In genomic region chr6:146582857-146583256, GRCh38 we compare ENCODE assay signal across 15 cellular contexts. TPM values are rescaled to one million over a fixed set of nuclear protein-coding genes. Genes with fewer than 3 reads are reported as not detected.
DNase-seq lines count a peak whose midpoint lies in the region; ATAC-seq and TF ChIP-seq lines count a peak whose summit lies in the region.
"Had no signal": no experiment of that assay in that cellular context is flagged by ENCODE, and none has a peak within 500 bp of the region (broad histone marks: within the 10 kb centered on the region; RNA-seq: fewer than 3 reads in every experiment).

No MANE protein-coding gene starts in this region.

- H3K27me3 Mint-ChIP-seq in activated CD8-positive, alpha-beta T cell treated with anti-CD3 and anti-CD28 coated beads, Interleukin-2, amount 10 ng/mL, durations not matched to agents 7 days and 5 days (ENCODE audit: low read depth), result no peaks in the 10 kb centered on the region
- H3K27me3 Mint-ChIP-seq: B cell; central memory CD8-positive, alpha-beta T cell had no signal

- POLR2A ChIA-PET in activated CD8-positive, alpha-beta T cell treated with anti-CD3 and anti-CD28 coated beads, Interleukin-2, amount 10 ng/mL, durations not matched to agents 7 days and 5 days (lab: Charles Lee), result no interaction called here

- no peaks in the 10 kb centered on the region for H3K4me1 Mint-ChIP-seq in activated CD8-positive, alpha-beta T cell treated with anti-CD3 and anti-CD28 coated beads, Interleukin-2, amount 10 ng/mL, durations not matched to agents 7 days and 5 days (ENCODE audit: low read depth)
- H3K4me1 Mint-ChIP-seq: B cell; central memory CD8-positive, alpha-beta T cell had no signal

- no peaks in the 10 kb centered on the region for H3K4me1 ChIP-seq in lower lobe of right lung
- H3K4me1 ChIP-seq: esophagus muscularis mucosa had no signal

- no peak for TF ChIP-seq POLR2A in NB4 (IDR thresholded peaks at IDR 0.05; ENCODE audit: extremely low read depth, insufficient read length)

- ATAC-seq in lower lobe of right lung (peak; percentile 41 to 51), GM21576 (IDR thresholded peaks at IDR 0.05; ENCODE audit: unreplicated experiment) (no peak), HG02884 (IDR thresholded peaks at IDR 0.05; ENCODE audit: unreplicated experiment) (no peak)
- ATAC-seq in activated CD8-positive, alpha-beta T cell treated with anti-CD3 and anti-CD28 coated beads, Interleukin-2, amount 10 ng/mL, durations not matched to agents 7 days and 5 days, result no peak

- H3K4me3 Mint-ChIP-seq in activated CD8-positive, alpha-beta T cell treated with anti-CD3 and anti-CD28 coated beads, Interleukin-2, amount 10 ng/mL, durations not matched to agents 7 days and 5 days, result no peak overlapping the region
- H3K4me3 Mint-ChIP-seq: activated T-helper 1 cell treated with anti-CD3 and anti-CD28 coated beads, Interleukin-12 subunit alpha, Interleukin-12 subunit beta, Interleukin-2, Interleukin-4 antibody, amounts not matched to agents 30 ng/mL and 10 ng/mL and 1 ng/mL, durations not matched to agents 14 hours and 24 hours and 36 hours; B cell; central memory CD8-positive, alpha-beta T cell had no signal

- no peak overlapping the region for H3K27ac Mint-ChIP-seq in activated CD8-positive, alpha-beta T cell treated with anti-CD3 and anti-CD28 coated beads, Interleukin-2, amount 10 ng/mL, durations not matched to agents 7 days and 5 days
- H3K27ac Mint-ChIP-seq: activated T-helper 1 cell treated with anti-CD3 and anti-CD28 coated beads, Interleukin-12 subunit alpha, Interleukin-12 subunit beta, Interleukin-2, Interleukin-4 antibody, amounts not matched to agents 30 ng/mL and 10 ng/mL and 1 ng/mL, durations not matched to agents 14 hours and 24 hours and 36 hours; B cell had no signal

- no peaks in the 10 kb centered on the region for H3K9me3 Mint-ChIP-seq in activated CD8-positive, alpha-beta T cell treated with anti-CD3 and anti-CD28 coated beads, Interleukin-2, amount 10 ng/mL, durations not matched to agents 7 days and 5 days (ENCODE audit: insufficient read depth)
- H3K9me3 Mint-ChIP-seq: activated T-helper 1 cell treated with anti-CD3 and anti-CD28 coated beads, Interleukin-12 subunit alpha, Interleukin-12 subunit beta, Interleukin-2, Interleukin-4 antibody, amounts not matched to agents 30 ng/mL and 10 ng/mL and 1 ng/mL, durations not matched to agents 14 hours and 24 hours and 36 hours; central memory CD8-positive, alpha-beta T cell had no signal

- no peak overlapping the region for H3K27ac ChIP-seq in lower lobe of right lung
- H3K27ac ChIP-seq: esophagus muscularis mucosa, neutrophil, RWPE1 had no signal

- no peaks in the 10 kb centered on the region for H3K27me3 ChIP-seq in lower lobe of right lung (ENCODE audit: low read depth)
- H3K27me3 ChIP-seq: esophagus muscularis mucosa, neutrophil had no signal

- CTCF ChIA-PET in activated CD8-positive, alpha-beta T cell treated with anti-CD3 and anti-CD28 coated beads, Interleukin-2, amount 10 ng/mL, durations not matched to agents 7 days and 5 days (lab: Charles Lee), result no interaction called here

- TF ChIP-seq CTCF in NB4 (IDR thresholded peaks at IDR 0.05; ENCODE audit: low read depth, low read length), result no peak
- no peak for TF ChIP-seq CTCF in epithelial cell of esophagus (IDR thresholded peaks at IDR 0.05; ENCODE audit: insufficient read depth, low read depth, low read length, missing control alignments)
- no peak for TF ChIP-seq CTCF in lower lobe of right lung (IDR thresholded peaks at IDR 0.05)

- intact Hi-C loops in lower lobe of right lung (cut with DNase I), result no loop called here

- no peaks in the 10 kb centered on the region for H3K36me3 Mint-ChIP-seq in activated CD8-positive, alpha-beta T cell treated with anti-CD3 and anti-CD28 coated beads, Interleukin-2, amount 10 ng/mL, durations not matched to agents 7 days and 5 days (ENCODE audit: low read depth)

- DNase-seq in AML-193 (lab: John Stamatoyannopoulos, UW) (peak; percentile 93 to 96), NB4 (ENCODE audit: low read depth) (peak; percentile 62), epithelial cell of esophagus (ENCODE audit: low read depth) (peak; percentile 41), lower lobe of right lung (peak; percentile 60)
- no peak for DNase-seq in activated CD8-positive, alpha-beta T cell treated with anti-CD3 and anti-CD28 coated beads, Interleukin-2, amount 10 ng/mL, durations not matched to agents 7 days and 5 days
- no peak for DNase-seq in stimulated activated naive CD4-positive, alpha-beta T cell (lab: John Stamatoyannopoulos, UW)
- DNase-seq: EL had no signal

- no peak overlapping the region for H3K4me3 ChIP-seq in NB4 (ENCODE audit: low read depth, low read length)
- H3K4me3 ChIP-seq in epithelial cell of esophagus (ENCODE audit: low read length), result no peak overlapping the region
- H3K4me3 ChIP-seq in lower lobe of right lung, result no peak overlapping the region
- H3K4me3 ChIP-seq: esophagus muscularis mucosa had no signal

- H3K36me3 ChIP-seq in lower lobe of right lung, result no peaks in the 10 kb centered on the region
- H3K36me3 ChIP-seq: esophagus muscularis mucosa, neutrophil had no signal

- H3K9me3 ChIP-seq in lower lobe of right lung, result no peaks in the 10 kb centered on the region
- H3K9me3 ChIP-seq: esophagus muscularis mucosa, neutrophil had no signal

RNA-seq across cellular contexts. Expression of gene ADGB, which starts 15.9 kb away (rescaled TPM):
- 6.2 TPM for total RNA-seq in lower lobe of right lung
- not detected for total RNA-seq in activated CD8-positive, alpha-beta T cell treated with anti-CD3 and anti-CD28 coated beads, Interleukin-2, amount 10 ng/mL, durations not matched to agents 7 days and 5 days
- total RNA-seq: activated T-helper 1 cell treated with anti-CD3 and anti-CD28 coated beads, Interleukin-12 subunit alpha, Interleukin-12 subunit beta, Interleukin-2, Interleukin-4 antibody, amounts not matched to agents 30 ng/mL and 10 ng/mL and 1 ng/mL, durations not matched to agents 14 hours and 24 hours and 36 hours; B cell; esophagus muscularis mucosa had no signal

RNA-seq across cellular contexts. Expression of gene RAB32, which starts 39.2 kb away (rescaled TPM):
- total RNA-seq in lower lobe of right lung, result 36.9 TPM
- total RNA-seq in activated CD8-positive, alpha-beta T cell treated with anti-CD3 and anti-CD28 coated beads, Interleukin-2, amount 10 ng/mL, durations not matched to agents 7 days and 5 days, result under 1 TPM in 1 of 2 experiments, not detected in 1; 0.21 TPM
- total RNA-seq: B cell had no signal

Comparison
In these comparisons a context has a peak if more than half of its experiments do, and no peak if none do; other contexts are left out.
1. DNase-seq: peak in AML-193 (2 of 2), NB4 (single experiment), epithelial cell of esophagus (single experiment) and lower lobe of right lung (single experiment); none in activated CD8-positive, alpha-beta T cell treated with anti-CD3 and anti-CD28 coated beads, Interleukin-2, amount 10 ng/mL, durations not matched to agents 7 days and 5 days (single experiment) and stimulated activated naive CD4-positive, alpha-beta T cell (0 of 6).
2. ATAC-seq: peak in lower lobe of right lung (2 of 2); none in activated CD8-positive, alpha-beta T cell treated with anti-CD3 and anti-CD28 coated beads, Interleukin-2, amount 10 ng/mL, durations not matched to agents 7 days and 5 days (single experiment), GM21576 (single experiment) and HG02884 (single experiment).
3. RNA of gene RAB32, which starts 39.2 kb away (total RNA-seq): 36.9 TPM in lower lobe of right lung (single experiment); 0.21 TPM in activated CD8-positive, alpha-beta T cell treated with anti-CD3 and anti-CD28 coated beads, Interleukin-2, amount 10 ng/mL, durations not matched to agents 7 days and 5 days; every median in the first group is over 10 times any median in the second.